Comparison of ENCODE assay signal across 7 cellular contexts in the genomic region with DNA sequence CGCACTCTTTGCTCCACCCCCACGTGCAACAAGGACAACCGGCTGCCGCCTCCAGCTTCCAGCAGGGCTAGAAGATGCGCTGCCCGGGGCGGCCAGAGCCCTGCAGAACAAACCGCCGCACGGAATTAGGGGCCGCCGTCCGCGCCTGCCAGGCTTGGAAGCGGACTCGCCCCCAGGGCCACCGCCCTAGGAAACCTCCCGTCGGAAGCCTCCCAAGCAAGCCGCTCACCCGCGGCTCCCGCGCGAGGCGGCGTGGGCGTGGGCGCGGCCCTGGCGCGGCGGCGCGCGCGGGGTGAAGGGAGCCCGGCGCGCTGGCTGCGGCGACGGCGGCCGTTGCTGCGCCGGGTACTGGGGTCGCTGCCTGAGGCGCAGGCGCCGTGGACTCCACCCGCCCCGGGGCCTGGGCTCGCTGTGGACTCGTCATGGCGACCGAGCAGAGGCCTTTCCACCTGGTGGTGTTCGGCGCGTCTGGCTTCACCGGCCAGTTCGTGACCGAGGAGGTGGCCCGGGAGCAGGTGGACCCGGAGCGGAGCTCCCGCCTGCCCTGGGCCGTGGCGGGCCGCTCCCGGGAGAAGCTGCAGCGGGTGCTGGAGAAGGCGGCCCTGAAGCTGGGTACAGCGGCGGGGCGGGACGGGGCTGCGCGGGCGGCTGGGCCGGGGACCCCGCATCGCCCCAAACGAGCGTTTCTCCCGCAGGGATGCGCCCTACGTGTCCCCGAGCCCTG. TPM values are rescaled to one million over a fixed set of nuclear protein-coding genes. Genes with fewer than 3 reads are reported as not detected.
DNase-seq lines count a peak whose midpoint lies in the region; ATAC-seq and TF ChIP-seq lines count a peak whose summit lies in the region.

A gene with protein sequence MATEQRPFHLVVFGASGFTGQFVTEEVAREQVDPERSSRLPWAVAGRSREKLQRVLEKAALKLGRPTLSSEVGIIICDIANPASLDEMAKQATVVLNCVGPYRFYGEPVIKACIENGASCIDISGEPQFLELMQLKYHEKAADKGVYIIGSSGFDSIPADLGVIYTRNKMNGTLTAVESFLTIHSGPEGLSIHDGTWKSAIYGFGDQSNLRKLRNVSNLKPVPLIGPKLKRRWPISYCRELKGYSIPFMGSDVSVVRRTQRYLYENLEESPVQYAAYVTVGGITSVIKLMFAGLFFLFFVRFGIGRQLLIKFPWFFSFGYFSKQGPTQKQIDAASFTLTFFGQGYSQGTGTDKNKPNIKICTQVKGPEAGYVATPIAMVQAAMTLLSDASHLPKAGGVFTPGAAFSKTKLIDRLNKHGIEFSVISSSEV (plus strand): TSS at position 409 of the 724 bp plus-strand sequence. CDS start 14 bp downstream, at position 423.

- H3K9me2 ChIP-seq in hepatocyte (replicated peaks; ENCODE audit: insufficient read depth): no peaks in the 10 kb centered on the region

- peak within 1 kb of the TSS; percentile 94 for H3K4me3 Mint-ChIP-seq in T-helper 2 cell treated with Interferon-gamma antibody and Interleukin-4, amounts not matched to agents 5 μg/mL and 100 μg/mL, for 36 hours

- intact Hi-C loops in ascending aorta (cut with DNase I): no loop called here

- peak; percentile 61 for DNase-seq in NCI-H1694 treated with DMSO at 0.1 percent for 48 hours (lab: John Stamatoyannopoulos, UW)
- DNase-seq in T-helper 2 cell treated with Interferon-gamma antibody and Interleukin-4, amounts not matched to agents 5 μg/mL and 100 μg/mL, for 36 hours (ENCODE audit: low spot score): peak; percentile 80
- DNase-seq in ascending aorta (ENCODE audit: low spot score in 2 of 2): peak in 1 of 2 donors; percentile 84
- DNase-seq in hepatocyte (ENCODE audit: low spot score): peak; percentile 91
- peak; percentile 20 for DNase-seq in retinal pigment epithelial cell (ENCODE audit: low read depth)

- ATAC-seq in GM18499 (IDR thresholded peaks at IDR 0.05; ENCODE audit: insufficient read depth, unreplicated experiment): peak; percentile 70
- ATAC-seq in HG02852 (IDR thresholded peaks at IDR 0.05; ENCODE audit: unreplicated experiment): peak; percentile 94

- H3K9me3 ChIP-seq in ascending aorta (no peaks in the 10 kb centered on the region), hepatocyte (ENCODE audit: low read depth) (no peaks in the 10 kb centered on the region)

- 2% methylated on average over 80 of the region's 89 CpGs for WGBS in hepatocyte (ENCODE audit: low lambda C conversion rate, missing lambda C conversion rate)

- no peaks in the 10 kb centered on the region for H4K20me1 ChIP-seq in hepatocyte (ENCODE audit: insufficient read depth, poor library complexity, severe bottlenecking)

- H3K27me3 Mint-ChIP-seq in T-helper 2 cell treated with Interferon-gamma antibody and Interleukin-4, amounts not matched to agents 5 μg/mL and 100 μg/mL, for 36 hours (ENCODE audit: low read depth): no peaks in the 10 kb centered on the region

- peak within 1 kb of the TSS; percentile 86 for H3K27ac Mint-ChIP-seq in T-helper 2 cell treated with Interferon-gamma antibody and Interleukin-4, amounts not matched to agents 5 μg/mL and 100 μg/mL, for 36 hours

- peak within 1 kb of the TSS; percentile 94 for H3K4me2 ChIP-seq in hepatocyte

- H3K27me3 ChIP-seq in ascending aorta (no peaks in the 10 kb centered on the region), hepatocyte (no peaks in the 10 kb centered on the region)

- H3K36me3 ChIP-seq in ascending aorta (peaks cover 16 to 17% of the 10 kb centered on the region in 2 donors), hepatocyte (replicated peaks; ENCODE audit: insufficient read depth, low read depth) (no peaks in the 10 kb centered on the region)

- TF ChIP-seq CTCF in ascending aorta (IDR thresholded peaks at IDR 0.05): no peak
- no peak for TF ChIP-seq CTCF in hepatocyte (IDR thresholded peaks at IDR 0.05; ENCODE audit: poor library complexity)
- TF ChIP-seq CTCF in retinal pigment epithelial cell (conservative IDR thresholded peaks at IDR 0.05; ENCODE audit: low read depth, low read length): no peak

- peaks cover 12% of the 10 kb centered on the region for H3K4me1 Mint-ChIP-seq in T-helper 2 cell treated with Interferon-gamma antibody and Interleukin-4, amounts not matched to agents 5 μg/mL and 100 μg/mL, for 36 hours (ENCODE audit: low read depth)

- H3K4me1 ChIP-seq in ascending aorta (peaks cover 0 to 7% of the 10 kb centered on the region in 2 donors), hepatocyte (ENCODE audit: insufficient read depth) (no peaks in the 10 kb centered on the region)

- peak within 1 kb of the TSS; percentile 100 for H2AFZ ChIP-seq in hepatocyte

- peaks cover 22% of the 10 kb centered on the region for H3K9me3 Mint-ChIP-seq in T-helper 2 cell treated with Interferon-gamma antibody and Interleukin-4, amounts not matched to agents 5 μg/mL and 100 μg/mL, for 36 hours

- H3K4me3 ChIP-seq in ascending aorta (peak within 1 kb of the TSS; percentile 79 to 96), hepatocyte (peak within 1 kb of the TSS; percentile 95), retinal pigment epithelial cell (ENCODE audit: low read length) (peak within 1 kb of the TSS; percentile 85)

- H3K36me3 Mint-ChIP-seq in T-helper 2 cell treated with Interferon-gamma antibody and Interleukin-4, amounts not matched to agents 5 μg/mL and 100 μg/mL, for 36 hours (ENCODE audit: low read depth): peaks cover 25% of the 10 kb centered on the region

- H3K27ac ChIP-seq in ascending aorta (peak within 1 kb of the TSS; percentile 74 to 79), hepatocyte (peak within 1 kb of the TSS; percentile 96)

- peaks cover 30% of the 10 kb centered on the region for H3K79me2 ChIP-seq in hepatocyte

RNA-seq across cellular contexts. Expression of the gene that starts here (rescaled TPM):
- total RNA-seq in ascending aorta (8.6 TPM), hepatocyte (44.2 and 47.6 TPM in 2 replicates)
- polyA plus RNA-seq in hepatocyte: 39.3 and 44.8 TPM in 2 replicates
